ENCODE assay signal across 13 cellular contexts in the genomic region with DNA sequence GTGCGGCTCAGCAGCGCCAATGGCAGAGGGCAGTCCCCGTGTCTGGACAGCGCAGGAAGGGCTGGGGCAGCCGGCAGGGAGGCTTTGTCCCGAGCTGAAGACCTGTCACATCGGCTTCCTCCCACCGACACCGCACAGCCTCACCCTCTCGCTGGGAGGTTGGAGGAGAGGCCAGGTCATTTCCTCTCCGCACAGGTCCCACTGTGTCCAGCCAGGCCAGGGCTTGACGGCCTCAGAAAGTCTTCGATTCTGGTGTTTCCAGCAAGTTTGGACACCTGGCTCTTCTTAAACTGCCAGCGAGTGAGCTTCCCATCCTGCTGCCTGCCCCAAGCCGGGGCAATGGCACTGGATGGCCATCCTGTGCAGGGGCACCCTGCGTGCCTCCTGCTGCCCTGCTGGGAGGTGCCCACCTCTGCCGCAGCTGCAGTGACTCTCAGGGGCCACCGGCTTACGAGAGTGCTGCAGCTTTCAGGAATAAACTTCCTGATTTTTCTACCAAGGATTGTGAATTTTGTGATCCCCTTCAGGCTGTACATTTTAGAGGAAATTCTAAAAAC.
"Had no signal": no experiment of that assay in that cellular context is flagged by ENCODE, and none has a peak within 500 bp of the region (broad histone marks: within the 10 kb centered on the region; RNA-seq: fewer than 3 reads in every experiment).

No MANE protein-coding gene starts in this region.

- H3K27me3 ChIP-seq: spleen, uterus had no signal

- DNase-seq: activated T-cell treated with anti-CD3 and anti-CD28 coated beads, Interleukin-2, amount 50 U/mL, for 1 hour; anterior cingulate cortex; cerebellar nuclear complex; stimulated activated CD4-positive, alpha-beta T cell treated with anti-CD3 and anti-CD28 coated beads, Interleukin-2, amount 100 ng/mL, for 24 hours; stimulated activated naive CD8-positive, alpha-beta T cell treated with anti-CD3 and anti-CD28 coated beads, Interleukin-15, Interleukin-2, amounts not matched to agents 100 U/mL and 50 U/mL, for 24 hours; T1000; uterus had no signal

- H3K4me3 ChIP-seq: prostate gland, spleen, uterus had no signal

- ATAC-seq: naive thymus-derived CD4-positive, alpha-beta T cell; sciatic nerve; stimulated activated naive CD8-positive, alpha-beta T cell treated with anti-CD3 and anti-CD28 coated beads, Interleukin-15, Interleukin-2, amounts not matched to agents 100 U/mL and 50 U/mL, for 24 hours had no signal

- H3K27ac ChIP-seq: prostate gland, spleen, uterus, VCaP had no signal

- H3K9me3 ChIP-seq: prostate gland, spleen, uterus had no signal

- H3K9me3 Mint-ChIP-seq: naive thymus-derived CD4-positive, alpha-beta T cell had no signal

- H3K27me3 Mint-ChIP-seq: activated naive CD8-positive, alpha-beta T cell had no signal

- H3K4me1 ChIP-seq: prostate gland, spleen, uterus had no signal

- H3K36me3 ChIP-seq: prostate gland, uterus had no signal

- H3K4me3 Mint-ChIP-seq: activated naive CD8-positive, alpha-beta T cell; naive thymus-derived CD4-positive, alpha-beta T cell had no signal
